Comparison of ENCODE assay signal across 16 cellular contexts in genomic region chr5:40614923-40615585, GRCh38.
A peak's percentile ranks its signal among the peaks of the same experiment; 100 is the strongest.
DNase-seq lines count a peak whose midpoint lies in the region; ATAC-seq, FAIRE-seq and TF ChIP-seq lines count a peak whose summit lies in the region.
"Had no signal": no experiment of that assay in that cellular context is flagged by ENCODE, and none has a peak within 500 bp of the region (broad histone marks: within the 10 kb centered on the region; RNA-seq: fewer than 3 reads in every experiment).

No MANE protein-coding gene starts in this region.

- H3K4me2 ChIP-seq in BLaER1 treated with 17β-estradiol and CSF1 and Interleukin-3, amounts not matched to agents 10 nM and 100 nM: peak overlapping the region; percentile 30 to 86 (median 72); a peak in 21 of 22 replicates
- H3K4me2 ChIP-seq: neural progenitor cell had no signal

- H3K27ac Mint-ChIP-seq in HFFc6: no peak overlapping the region
- peak overlapping the region; percentile 35 to 38 for H3K27ac Mint-ChIP-seq in natural killer cell
- H3K27ac Mint-ChIP-seq: neural progenitor cell had no signal

- TF ChIP-seq CTCF in HFFc6 (IDR thresholded peaks at IDR 0.05) (no peak), natural killer cell (IDR thresholded peaks at IDR 0.05) (no peak)

- intact Hi-C loops in natural killer cell (cut with micrococcal nuclease): no loop called here

- H3K27me3 Mint-ChIP-seq in HFFc6 (ENCODE audit: insufficient read depth): no peaks in the 10 kb centered on the region
- H3K27me3 Mint-ChIP-seq in natural killer cell (ENCODE audit: low read depth in 2 of 2): no peaks in the 10 kb centered on the region

- no peaks in the 10 kb centered on the region for H3K36me3 ChIP-seq in BLaER1 treated with 17β-estradiol and CSF1 and Interleukin-3, amounts not matched to agents 10 nM and 100 nM
- H3K36me3 ChIP-seq in adipocyte (ENCODE audit: control insufficient read depth, insufficient read depth, low read length, severe bottlenecking): no peaks in the 10 kb centered on the region
- H3K36me3 ChIP-seq: BE2C, neural progenitor cell, right lobe of liver had no signal

- H3K36me3 Mint-ChIP-seq in HFFc6 (ENCODE audit: low read depth): no peaks in the 10 kb centered on the region
- no peaks in the 10 kb centered on the region for H3K36me3 Mint-ChIP-seq in natural killer cell
- H3K36me3 Mint-ChIP-seq: neural progenitor cell had no signal

- peaks cover 0 to 24% (median 8%) of the 10 kb centered on the region in 11 experiments; a peak in 10 of 22 replicates for H3K9me3 ChIP-seq in BLaER1 treated with 17β-estradiol and CSF1 and Interleukin-3, amounts not matched to agents 10 nM and 100 nM (replicated peaks in 1 of 11)
- no peaks in the 10 kb centered on the region for H3K9me3 ChIP-seq in adipocyte (ENCODE audit: control insufficient read depth, low read length)
- H3K9me3 ChIP-seq: BE2C, right lobe of liver had no signal

- peak overlapping the region in 7 of 11 experiments; percentile 38 to 76 (median 66); a peak in 13 of 22 replicates for H3K9ac ChIP-seq in BLaER1 treated with 17β-estradiol and CSF1 and Interleukin-3, amounts not matched to agents 10 nM and 100 nM
- H3K9ac ChIP-seq in adipocyte (ENCODE audit: low read length): peak overlapping the region; percentile 50
- H3K9ac ChIP-seq: neural progenitor cell had no signal

- no peaks in the 10 kb centered on the region for H3K27me3 ChIP-seq in BLaER1 treated with 17β-estradiol and CSF1 and Interleukin-3, amounts not matched to agents 10 nM and 100 nM
- no peaks in the 10 kb centered on the region for H3K27me3 ChIP-seq in adipocyte (replicated peaks; ENCODE audit: control insufficient read depth, insufficient read depth, low read length)
- H3K27me3 ChIP-seq: BE2C, neural progenitor cell, right lobe of liver had no signal

- peak overlapping the region in 3 of 10 experiments; percentile 13 to 33 (median 19); a peak in 3 of 20 replicates for H3K4me3 ChIP-seq in BLaER1 treated with 17β-estradiol and CSF1 and Interleukin-3, amounts not matched to agents 10 nM and 100 nM
- H3K4me3 ChIP-seq in adipocyte (ENCODE audit: low read length): peak overlapping the region; percentile 46
- H3K4me3 ChIP-seq: neural progenitor cell, right lobe of liver had no signal

- H3K27ac ChIP-seq in BLaER1 treated with 17β-estradiol and CSF1 and Interleukin-3, amounts not matched to agents 10 nM and 100 nM: peak overlapping the region; percentile 35 to 93 (median 81); a peak in 20 of 22 replicates
- H3K27ac ChIP-seq: neural progenitor cell, right lobe of liver had no signal

- H3K4me3 Mint-ChIP-seq in HFFc6 (peak overlapping the region; percentile 27; the same call in 1 of the 2 replicates), natural killer cell (no peak overlapping the region)
- H3K4me3 Mint-ChIP-seq: neural progenitor cell had no signal

- peaks cover 10 to 69% (median 38%) of the 10 kb centered on the region in 10 experiments for H3K4me1 ChIP-seq in BLaER1 treated with 17β-estradiol and CSF1 and Interleukin-3, amounts not matched to agents 10 nM and 100 nM
- peaks cover 20% of the 10 kb centered on the region for H3K4me1 ChIP-seq in adipocyte (ENCODE audit: control insufficient read depth, insufficient read depth, low read length)
- H3K4me1 ChIP-seq: BE2C, neural progenitor cell, right lobe of liver had no signal

- no peak for ATAC-seq in natural killer cell

- no peaks in the 10 kb centered on the region for H4K20me1 ChIP-seq in BLaER1 treated with 17β-estradiol and CSF1 and Interleukin-3, amounts not matched to agents 10 nM and 100 nM

- H3K9me3 Mint-ChIP-seq in HFFc6 (no peaks in the 10 kb centered on the region), natural killer cell (no peaks in the 10 kb centered on the region)
- H3K9me3 Mint-ChIP-seq: neural progenitor cell had no signal

- DNase-seq in HFFc6: no peak
- no peak for DNase-seq in adipocyte (ENCODE audit: low read depth)
- DNase-seq in natural killer cell: no peak
- no peak for DNase-seq in stimulated activated CD4-positive, alpha-beta T cell treated with anti-CD3 and anti-CD28 coated beads, Interleukin-4, amount 100 ng/mL, for 4 hours
- no peak for DNase-seq in GDM1 (lab: John Stamatoyannopoulos, UW)
- DNase-seq in RCC 7860 (ENCODE audit: low spot score): no peak
- no peak for DNase-seq in NCI-H187 treated with DMSO at 0.1 percent for 48 hours (lab: John Stamatoyannopoulos, UW)
- DNase-seq: activated CD4-positive, alpha-beta T cell treated with anti-CD3 and anti-CD28 coated beads, Interleukin-2, amount 50 U/mL, for 48 hours; BE2C; DMS79; NCI-H2107; right lobe of liver; stimulated activated CD4-positive, alpha-beta T cell treated with anti-CD3 and anti-CD28 coated beads, Interleukin-1b, Interleukin-23, amount 100 ng/mL, for 48 hours had no signal

- no peak for FAIRE-seq in RCC 7860 (lab: Jason Lieb, UNC)
- FAIRE-seq: GM18507 had no signal

- peaks cover 52% of the 10 kb centered on the region for H3K4me1 Mint-ChIP-seq in HFFc6 (ENCODE audit: low read depth)
- H3K4me1 Mint-ChIP-seq in natural killer cell: peaks cover 14 to 16% of the 10 kb centered on the region in 2 donors
- H3K4me1 Mint-ChIP-seq: neural progenitor cell had no signal
